19 cellular contexts compared by ENCODE assay signal in genomic region chr13:39493966-39494365, GRCh38.
"Had no signal": no experiment of that assay in that cellular context is flagged by ENCODE, and none has a peak within 500 bp of the region (broad histone marks: within the 10 kb centered on the region; RNA-seq: fewer than 3 reads in every experiment).

No MANE protein-coding gene starts in this region.

- H3K27me3 ChIP-seq: cardiac muscle cell, right lobe of liver, transverse colon had no signal

- H3K9me3 Mint-ChIP-seq: activated naive CD4-positive, alpha-beta T cell treated with anti-CD3 and anti-CD28 coated beads for 36 hours; activated naive CD8-positive, alpha-beta T cell treated with anti-CD3 and anti-CD28 coated beads, Interleukin-2, amount 50 U/mL, for 24 hours; activated T-helper 2 cell treated with anti-CD3 and anti-CD28 coated beads, Interferon-gamma antibody, Interleukin-2, Interleukin-4, amounts not matched to agents 10 μg/mL and 5 μg/mL and 100 μg/mL, durations not matched to agents 14 hours and 24 hours and 36 hours had no signal

- H3K9me3 ChIP-seq: psoas muscle, right lobe of liver, transverse colon had no signal

- H3K27ac Mint-ChIP-seq: activated naive CD4-positive, alpha-beta T cell treated with anti-CD3 and anti-CD28 coated beads for 36 hours; activated naive CD8-positive, alpha-beta T cell treated with anti-CD3 and anti-CD28 coated beads, Interleukin-2, amount 50 U/mL, for 24 hours; activated T-helper 2 cell treated with anti-CD3 and anti-CD28 coated beads, Interferon-gamma antibody, Interleukin-2, Interleukin-4, amounts not matched to agents 10 μg/mL and 5 μg/mL and 100 μg/mL, durations not matched to agents 14 hours and 24 hours and 36 hours had no signal

- ATAC-seq: activated naive CD8-positive, alpha-beta T cell treated with anti-CD3 and anti-CD28 coated beads, Interleukin-2, amount 50 U/mL, for 24 hours; left cardiac atrium; psoas muscle; right lobe of liver; stimulated activated naive CD8-positive, alpha-beta T cell treated with anti-CD3 and anti-CD28 coated beads, Interleukin-15, Interleukin-2, amounts not matched to agents 100 U/mL and 50 U/mL, for 24 hours had no signal

- H3K4me1 ChIP-seq: right lobe of liver, transverse colon had no signal

- H3K27ac ChIP-seq: cardiac muscle cell, psoas muscle, right lobe of liver, transverse colon had no signal

- H3K4me3 Mint-ChIP-seq: activated naive CD4-positive, alpha-beta T cell treated with anti-CD3 and anti-CD28 coated beads for 36 hours; activated naive CD8-positive, alpha-beta T cell treated with anti-CD3 and anti-CD28 coated beads, Interleukin-2, amount 50 U/mL, for 24 hours had no signal

- DNase-seq: activated CD4-positive, alpha-beta T cell treated with anti-CD3 and anti-CD28 coated beads, Interleukin-2, amount 50 U/mL, for 48 hours; activated naive CD4-positive, alpha-beta T cell treated with anti-CD3 and anti-CD28 coated beads for 36 hours; activated naive CD8-positive, alpha-beta T cell treated with anti-CD3 and anti-CD28 coated beads, Interleukin-2, amount 50 U/mL, for 24 hours; activated T-cell treated with anti-CD3 and anti-CD28 coated beads, Interleukin-2, amount 50 U/mL, for 1 hour; hippocampal formation; left cardiac atrium; midbrain; psoas muscle; right lobe of liver; stimulated activated CD4-positive, alpha-beta T cell treated with anti-CD3 and anti-CD28 coated beads, Interleukin-4, amount 100 ng/mL, for 4 hours; stimulated activated CD8-positive, alpha-beta memory T cell treated with anti-CD3 and anti-CD28 coated beads, Interleukin-4, amount 100 ng/mL, for 48 hours; stimulated activated naive CD8-positive, alpha-beta T cell treated with anti-CD3 and anti-CD28 coated beads, Interleukin-15, Interleukin-2, amounts not matched to agents 100 U/mL and 50 U/mL, for 24 hours; T1000; transverse colon had no signal

- H3K4me2 ChIP-seq: smooth muscle cell had no signal

- H3K4me3 ChIP-seq: cardiac muscle cell, lung, psoas muscle, right lobe of liver, smooth muscle cell, transverse colon had no signal

- H3K36me3 ChIP-seq: cardiac muscle cell, right lobe of liver, transverse colon had no signal

- FAIRE-seq: astrocyte had no signal

- H3K4me1 Mint-ChIP-seq: activated naive CD8-positive, alpha-beta T cell treated with anti-CD3 and anti-CD28 coated beads, Interleukin-2, amount 50 U/mL, for 24 hours had no signal
